8 cellular contexts compared by ENCODE assay signal in genomic region chr17:29140631-29141483, GRCh38. TPM values are rescaled to one million over a fixed set of nuclear protein-coding genes. Genes with fewer than 3 reads are reported as not detected.
DNase-seq lines count a peak whose midpoint lies in the region; ATAC-seq and TF ChIP-seq lines count a peak whose summit lies in the region.

No MANE protein-coding gene starts in this region.

- POLR2A ChIA-PET in HEK293T (lab: Yijun Ruan, JAX): interaction anchor here (0.7 to 1.8 kb wide), 11 partner anchors 8 to 429 kb away, joined by 3 to 10 read pairs (median 3); partner anchors contain the start of genes MYO18A and PHF12

- H3K27me3 ChIP-seq in colonic mucosa: no peaks in the 10 kb centered on the region
- H3K27me3 ChIP-seq in aorta (ENCODE audit: control insufficient read depth in 1 of 2, insufficient read depth in 2 of 2, low read length in 1 of 2): no peaks in the 10 kb centered on the region

- DNase-seq in AG09309 (ENCODE audit: low read depth): no peak
- DNase-seq in HEK293T (ENCODE audit: extremely low spot score): no peak
- DNase-seq in T-helper 2 cell: peak in 3 of 5 experiments; percentile 47 to 83 (median 63)
- DNase-seq in colonic mucosa: no peak
- peak; percentile 69 for DNase-seq in naive B cell
- DNase-seq in aorta: no peak

- H3K4me1 Mint-ChIP-seq in naive B cell: peaks cover 62 to 82% (median 70%) of the 10 kb centered on the region in 3 donors

- no peaks in the 10 kb centered on the region for H3K4me1 ChIP-seq in colonic mucosa
- H3K4me1 ChIP-seq in aorta (ENCODE audit: control insufficient read depth in 1 of 2, insufficient read depth in 2 of 2, low read length in 2 of 2): no peaks in the 10 kb centered on the region

- TF ChIP-seq CTCF in AG09309 (IDR thresholded peaks at IDR 0.05; ENCODE audit: control insufficient read depth, insufficient read depth, low read depth, low read length, missing control alignments): no peak
- no peak for TF ChIP-seq CTCF in colonic mucosa (IDR thresholded peaks at IDR 0.05)

- peak overlapping the region; percentile 86 to 97 (median 95) for H3K4me3 Mint-ChIP-seq in naive B cell

- peak overlapping the region; percentile 44 for H3K4me3 ChIP-seq in AG09309 (ENCODE audit: control insufficient read depth, low read depth, low read length)
- peak overlapping the region; percentile 17 for H3K4me3 ChIP-seq in colonic mucosa
- no peak overlapping the region for H3K4me3 ChIP-seq in aorta (ENCODE audit: low read length in 2 of 2)

- H3K27ac Mint-ChIP-seq in naive B cell: peak overlapping the region; percentile 47 to 98 (median 97)

- CTCF ChIA-PET in HEK293T (lab: Yijun Ruan, JAX): interaction anchor here (0.7 to 2.5 kb wide), 5 partner anchors 8 to 187 kb away, joined by 3 to 10 read pairs (median 4); partner anchors contain the start of gene MYO18A

- H3K36me3 Mint-ChIP-seq in naive B cell: no peaks in the 10 kb centered on the region

- intact Hi-C loops in colonic mucosa (cut with DNase I) (no loop called here), aorta (cut with DNase I) (no loop called here)

- H3K9me3 ChIP-seq in colonic mucosa: no peaks in the 10 kb centered on the region
- H3K9me3 ChIP-seq in aorta (ENCODE audit: control insufficient read depth, low read length): no peaks in the 10 kb centered on the region

- no peaks in the 10 kb centered on the region for H3K9me3 Mint-ChIP-seq in naive B cell

- H3K27ac ChIP-seq in colonic mucosa: peak overlapping the region; percentile 62
- peak overlapping the region; percentile 9 to 49 for H3K27ac ChIP-seq in aorta (ENCODE audit: low read depth in 1 of 2, low read length in 2 of 2)

- ATAC-seq in naive B cell (ENCODE audit: low read depth in 2 of 2) (peak; percentile 61 to 69), aorta (ENCODE audit: low FRiP score) (peak; percentile 21), HG02884 (IDR thresholded peaks at IDR 0.05; ENCODE audit: unreplicated experiment) (no peak), GM21526 (IDR thresholded peaks at IDR 0.05; ENCODE audit: low FRiP score, unreplicated experiment) (no peak)

- no peaks in the 10 kb centered on the region for H3K36me3 ChIP-seq in colonic mucosa
- no peaks in the 10 kb centered on the region for H3K36me3 ChIP-seq in aorta (ENCODE audit: control insufficient read depth in 1 of 2, insufficient read depth in 2 of 2, low read length in 1 of 2)

- no peaks in the 10 kb centered on the region for H3K27me3 Mint-ChIP-seq in naive B cell

- 5% methylated on average over 14 of the region's 14 CpGs for WGBS in aorta, 2 donors

- H3K9ac ChIP-seq in colonic mucosa (ENCODE audit: low read depth in 2 of 2, low read length in 2 of 2): peak overlapping the region; percentile 46 to 48

TF ChIP-seq in HEK293T, 16 proteins besides CTCF, POLR2A, EP300 and RAD21:
- TF ChIP-seq LEF1 (IDR thresholded peaks at IDR 0.05; ENCODE audit: borderline replicate concordance) (no peak), PKNOX1 (IDR thresholded peaks at IDR 0.05) (peak; percentile 25; the same call in 1 of the 2 replicates)

RNA-seq across cellular contexts. Expression of gene MYO18A, which starts 39.3 kb away (rescaled TPM):
- total RNA-seq in colonic mucosa: 100 to 1,000 TPM in 1 of 2 donors, 10 to 100 TPM in 1; 63.3 to 112 TPM
- polyA plus RNA-seq in naive B cell (ENCODE audit: low read depth in 6 of 6): 10 to 100 TPM in 5 of 6 donors, 1 to 10 TPM in 1; 5.1 to 51.6 (median 17.0) TPM
- total RNA-seq in aorta: 100 to 1,000 TPM; 102 to 116 TPM
- polyA plus RNA-seq in aorta: 100 to 1,000 TPM in 1 of 2 donors, 10 to 100 TPM in 1; 17.4 to 107 TPM

Comparison
In these comparisons a context has a peak if more than half of its experiments do, and no peak if none do; other contexts are left out.
1. DNase-seq: peak in T-helper 2 cell (3 of 5) and naive B cell (single experiment); none in AG09309 (single experiment), HEK293T (single experiment), colonic mucosa (single experiment) and aorta (0 of 2).
2. H3K4me3 ChIP-seq: peak in AG09309 (single experiment) and colonic mucosa (single experiment); none in aorta (0 of 2).
3. ATAC-seq: peak in naive B cell (2 of 2) and aorta (single experiment); none in HG02884 (single experiment) and GM21526 (single experiment).